In the genomic region with DNA sequence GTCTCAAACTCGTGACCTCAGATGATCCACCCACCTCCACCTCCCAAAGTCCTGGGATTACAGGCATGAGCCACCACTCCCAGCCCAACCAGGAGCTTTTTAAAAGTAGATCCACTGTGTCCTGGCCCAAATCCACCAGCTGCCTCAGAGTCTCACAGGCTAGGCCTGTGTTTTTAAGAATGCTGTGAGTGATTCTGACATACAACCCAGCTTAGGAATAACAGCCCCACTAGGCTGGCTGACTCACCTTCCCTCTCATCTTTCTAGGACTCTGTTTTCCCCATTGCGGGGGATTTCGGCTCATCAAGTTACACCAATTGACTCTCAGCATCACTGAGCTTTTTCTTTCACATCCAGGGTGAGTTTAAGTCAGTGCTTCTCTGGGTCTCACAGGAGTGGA, we compare ENCODE assay signal across 20 cellular contexts.
A peak's percentile ranks its signal among the peaks of the same experiment; 100 is the strongest.
DNase-seq lines count a peak whose midpoint lies in the region; ATAC-seq and TF ChIP-seq lines count a peak whose summit lies in the region.
"Had no signal": no experiment of that assay in that cellular context is flagged by ENCODE, and none has a peak within 500 bp of the region (broad histone marks: within the 10 kb centered on the region; RNA-seq: fewer than 3 reads in every experiment).

No MANE protein-coding gene starts in this region.

- no peak for ATAC-seq in HG03039 (IDR thresholded peaks at IDR 0.05; ENCODE audit: unreplicated experiment)
- ATAC-seq: activated T-cell treated with anti-CD3 and anti-CD28 coated beads, Interleukin-2, amount 50 U/mL, for 4 hours had no signal

- POLR2A ChIA-PET in AG04450 (lab: Yijun Ruan, JAX), result interaction anchor here (1.2 to 1.7 kb wide), 2 partner anchors 25 to 52 kb away, joined by 3 to 24 read pairs; no protein-coding TSS in a partner anchor

- no peaks in the 10 kb centered on the region for H3K36me3 ChIP-seq in Karpas-422 (ENCODE audit: insufficient read depth, low read length)
- H3K36me3 ChIP-seq: transverse colon had no signal

- H3K27ac Mint-ChIP-seq in chondrocyte (ENCODE audit: unreplicated experiment), result peak overlapping the region; percentile 27
- H3K27ac Mint-ChIP-seq in nephron, result peak overlapping the region; percentile 83 to 87 (median 85)
- H3K27ac Mint-ChIP-seq: B cell had no signal

- CTCF ChIA-PET in AG04450 (lab: Charles Lee), result interaction anchor here (0.8 to 1.6 kb wide), 2 partner anchors 20 to 38 kb away, joined by 3 to 8 read pairs; no protein-coding TSS in a partner anchor

- H3K9me3 ChIP-seq in AG04450 (ENCODE audit: control insufficient read depth, insufficient read depth, low read length) (no peaks in the 10 kb centered on the region), Karpas-422 (ENCODE audit: low read length) (no peaks in the 10 kb centered on the region)
- H3K9me3 ChIP-seq: transverse colon had no signal

- peaks cover 46% of the 10 kb centered on the region for H3K4me1 Mint-ChIP-seq in chondrocyte (ENCODE audit: low read depth)
- H3K4me1 Mint-ChIP-seq in nephron, result peaks cover 49% of the 10 kb centered on the region
- H3K4me1 Mint-ChIP-seq: B cell had no signal

- no peak overlapping the region for H3K4me3 Mint-ChIP-seq in chondrocyte (ENCODE audit: unreplicated experiment)
- no peak overlapping the region for H3K4me3 Mint-ChIP-seq in nephron
- H3K4me3 Mint-ChIP-seq: activated T-cell treated with anti-CD3 and anti-CD28 coated beads, Interleukin-2, amount 50 U/mL, for 4 hours; B cell had no signal

- no peaks in the 10 kb centered on the region for H4K20me1 ChIP-seq in Karpas-422 (ENCODE audit: insufficient read depth, low read depth, low read length)

- no peak overlapping the region for H3K9ac ChIP-seq in Karpas-422 (ENCODE audit: low read length)

- H2AFZ ChIP-seq in Karpas-422 (ENCODE audit: low read length), result no peak overlapping the region
- H2AFZ ChIP-seq: PC-9 had no signal

- TF ChIP-seq CTCF in AG04450 (IDR thresholded peaks at IDR 0.05; ENCODE audit: low read depth, low read length) (no peak), chondrocyte (IDR thresholded peaks at IDR 0.05) (no peak), nephron (IDR thresholded peaks at IDR 0.05; ENCODE audit: unreplicated experiment in 3 of 3) (no peak)

- DNase-seq in AG04450 (ENCODE audit: low read depth, low spot score) (peak; percentile 85), LHCN-M2 (ENCODE audit: low read depth) (peak; percentile 81), chondrocyte (ENCODE audit: low spot score) (no peak), cerebellar cortex (ENCODE audit: low spot score) (no peak), Karpas-422 (no peak), foreskin melanocyte (no peak)
- DNase-seq: activated T-cell treated with anti-CD3 and anti-CD28 coated beads, Interleukin-2, amount 50 U/mL, for 4 hours; anterior cingulate cortex; DND-41; H7; hypothalamus; MV-4-11; NCI-H446; occipital lobe; PC-9; stimulated activated CD8-positive, alpha-beta memory T cell treated with anti-CD3 and anti-CD28 coated beads, Interleukin-4, amount 100 ng/mL, for 48 hours; transverse colon had no signal

- H3K27me3 Mint-ChIP-seq in chondrocyte (ENCODE audit: low read depth), result no peaks in the 10 kb centered on the region
- no peaks in the 10 kb centered on the region for H3K27me3 Mint-ChIP-seq in nephron (ENCODE audit: low read depth)
- H3K27me3 Mint-ChIP-seq: B cell had no signal

- H3K9me3 Mint-ChIP-seq in chondrocyte (ENCODE audit: low read depth) (no peaks in the 10 kb centered on the region), nephron (peaks cover 3% of the 10 kb centered on the region)
- H3K9me3 Mint-ChIP-seq: activated T-cell treated with anti-CD3 and anti-CD28 coated beads, Interleukin-2, amount 50 U/mL, for 4 hours had no signal

- H3K4me2 ChIP-seq in Karpas-422 (ENCODE audit: low read depth, low read length, poor library complexity, severe bottlenecking), result no peak overlapping the region
- H3K4me2 ChIP-seq: PC-9 had no signal

- H3K79me2 ChIP-seq in Karpas-422 (ENCODE audit: low read length), result no peaks in the 10 kb centered on the region

- H3K27ac ChIP-seq in AG04450 (ENCODE audit: low read depth, low read length) (peak overlapping the region; percentile 42), Karpas-422 (ENCODE audit: low read length) (no peak overlapping the region)
- H3K27ac ChIP-seq: PC-9, transverse colon had no signal

- H3K27me3 ChIP-seq in AG04450 (ENCODE audit: control insufficient read depth, insufficient read depth, low read length), result no peaks in the 10 kb centered on the region
- no peaks in the 10 kb centered on the region for H3K27me3 ChIP-seq in Karpas-422 (ENCODE audit: low read length)
- H3K27me3 ChIP-seq: transverse colon had no signal

- peaks cover 27% of the 10 kb centered on the region for H3K4me1 ChIP-seq in Karpas-422 (ENCODE audit: low read length)

- H3K36me3 Mint-ChIP-seq in chondrocyte (ENCODE audit: low read depth), result no peaks in the 10 kb centered on the region
- H3K36me3 Mint-ChIP-seq in nephron (ENCODE audit: low read depth), result no peaks in the 10 kb centered on the region

- no peak overlapping the region for H3K4me3 ChIP-seq in AG04450 (ENCODE audit: low read depth, low read length)
- no peak overlapping the region for H3K4me3 ChIP-seq in Karpas-422 (ENCODE audit: low read length)
- H3K4me3 ChIP-seq: PC-9, transverse colon had no signal

- H3K9me2 ChIP-seq in Karpas-422 (replicated peaks; ENCODE audit: insufficient read depth, low read length), result no peaks in the 10 kb centered on the region

Comparison
In these comparisons a context has a peak if more than half of its experiments do, and no peak if none do; other contexts are left out.
1. DNase-seq: peak in AG04450 (single experiment) and LHCN-M2 (single experiment); none in chondrocyte (single experiment), cerebellar cortex (single experiment), Karpas-422 (single experiment) and foreskin melanocyte (single experiment).